1 cellular context compared by ENCODE assay signal in genomic region chr19:10100163-10100785, GRCh38.
TF ChIP-seq lines count a peak whose summit lies in the region.

No MANE protein-coding gene starts in this region.

TF ChIP-seq in GM12878, 131 proteins besides CTCF, POLR2A, EP300 and RAD21:
- peak; percentile 50; the same call in 1 of the 2 replicates for TF ChIP-seq POLR2AphosphoS5 (IDR thresholded peaks at IDR 0.05; ENCODE audit: low read length)
- TF ChIP-seq E4F1 (IDR thresholded peaks at IDR 0.05; ENCODE audit: borderline replicate concordance, partially characterized antibody) = no peak
- peak; percentile 26; the same call in 1 of the 2 replicates for TF ChIP-seq IKZF1 (conservative IDR thresholded peaks at IDR 0.05)
- TF ChIP-seq ZNF687 (IDR thresholded peaks at IDR 0.05) = no peak
- TF ChIP-seq BRCA1 (IDR thresholded peaks at IDR 0.05; ENCODE audit: low read depth, low read length) = no peak
